Comparison of ENCODE assay signal across 16 cellular contexts in the genomic region with DNA sequence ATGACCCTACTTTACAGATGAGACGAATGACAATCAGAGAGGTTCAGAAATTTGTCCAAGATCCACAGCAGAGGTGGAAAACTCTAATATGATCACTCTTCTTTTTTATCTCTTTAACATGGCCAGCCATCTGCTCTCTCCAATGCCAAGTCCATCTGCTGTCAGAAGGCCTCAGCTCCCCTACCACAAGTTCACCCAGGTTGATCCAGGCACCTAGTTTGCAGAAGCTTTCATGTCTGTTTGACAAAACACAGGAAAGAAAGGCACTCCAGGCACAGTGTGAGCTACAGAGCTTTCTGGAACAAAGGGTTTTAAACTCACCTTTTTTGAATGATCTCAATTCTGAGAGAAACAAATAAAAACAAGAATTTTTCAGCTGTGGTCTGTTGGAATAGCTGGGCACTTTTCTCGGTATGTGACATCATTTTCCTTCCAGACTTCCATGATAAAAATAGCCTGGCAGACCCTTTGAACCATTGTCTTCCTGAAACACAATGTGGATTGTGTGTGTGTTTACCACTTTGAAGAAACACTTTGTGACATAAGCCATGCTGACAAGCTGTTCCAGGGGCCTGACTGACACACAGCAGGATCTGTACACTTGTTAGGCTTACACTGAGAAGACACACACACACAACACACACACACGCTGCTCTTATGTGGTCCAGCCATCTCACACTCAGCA.
A peak's percentile ranks its signal among the peaks of the same experiment; 100 is the strongest.
DNase-seq lines count a peak whose midpoint lies in the region; ATAC-seq, FAIRE-seq and TF ChIP-seq lines count a peak whose summit lies in the region.
"Had no signal": no experiment of that assay in that cellular context is flagged by ENCODE, and none has a peak within 500 bp of the region (broad histone marks: within the 10 kb centered on the region; RNA-seq: fewer than 3 reads in every experiment).

No MANE protein-coding gene starts in this region.

- H3K9me2 ChIP-seq in GM23338 (ENCODE audit: insufficient read depth) = peaks cover 3% of the 10 kb centered on the region; the same call in 1 of the 2 replicates

- peaks cover under 1% of the 10 kb centered on the region; the same call in 2 of the 3 replicates for H3K4me1 Mint-ChIP-seq in GM23338

- H3K36me3 ChIP-seq in endothelial cell of umbilical vein (ENCODE audit: control insufficient read depth in 2 of 2, extremely low read depth in 1 of 2, insufficient read depth in 2 of 2, low read length in 2 of 2) (no peaks in the 10 kb centered on the region), GM23338 (ENCODE audit: insufficient read depth) (no peaks in the 10 kb centered on the region)
- H3K36me3 ChIP-seq: prostate gland had no signal

- H3K27me3 Mint-ChIP-seq in GM23338 (ENCODE audit: insufficient read depth, low read depth, poor library complexity) = peaks cover 20% of the 10 kb centered on the region

- H2AFZ ChIP-seq in endothelial cell of umbilical vein (ENCODE audit: low read depth, low read length) = no peak overlapping the region
- no peak overlapping the region for H2AFZ ChIP-seq in GM23338

- H3K9ac ChIP-seq in endothelial cell of umbilical vein (replicated peaks; ENCODE audit: extremely low read depth, insufficient read depth, low read length) = peak overlapping the region; percentile 28

- H3K27me3 ChIP-seq in endothelial cell of umbilical vein (ENCODE audit: control insufficient read depth in 2 of 2, insufficient read depth in 2 of 2, low read length in 2 of 2) (peaks cover 13 to 17% of the 10 kb centered on the region in 2 experiments), layer of hippocampus (ENCODE audit: control insufficient read depth, insufficient read depth, low read length) (no peaks in the 10 kb centered on the region), GM23338 (ENCODE audit: insufficient read depth) (peaks cover 21% of the 10 kb centered on the region)

- TSS peak; percentile 90 for BruUV-seq in endothelial cell of umbilical vein (replicated peaks; lab: Mats Ljungman, UMichigan)

- CTCF ChIA-PET in endothelial cell of umbilical vein (lab: Charles Lee) = interaction anchor here (1.2 kb wide), 1 partner anchor 83 kb away, joined by 7 read pairs; no protein-coding TSS in a partner anchor

- H3K4me1 ChIP-seq in endothelial cell of umbilical vein (ENCODE audit: control insufficient read depth, extremely low read depth, insufficient read depth, low read length) = peaks cover 18% of the 10 kb centered on the region
- H3K4me1 ChIP-seq in GM23338 (ENCODE audit: insufficient read depth) = no peaks in the 10 kb centered on the region

- POLR2A ChIA-PET in endothelial cell of umbilical vein (lab: Charles Lee) = no interaction called here

- H3K4me2 ChIP-seq in endothelial cell of umbilical vein (ENCODE audit: insufficient read depth, low read length) (no peak overlapping the region), GM23338 (no peak overlapping the region)

- no peaks in the 10 kb centered on the region for H3K9me1 ChIP-seq in endothelial cell of umbilical vein (replicated peaks; ENCODE audit: control insufficient read depth, extremely low read depth, insufficient read depth, low read length)

- dilution Hi-C loops in endothelial cell of umbilical vein (cut with MboI; ENCODE audit: extremely low pct_ligation_motif_present, low sequenced_read_pairs) = no loop called here

- no peaks in the 10 kb centered on the region for H3F3A ChIP-seq in GM23338 (replicated peaks; ENCODE audit: low read depth)

- ATAC-seq in GM23338 (no peak), HG03460 (IDR thresholded peaks at IDR 0.05; ENCODE audit: unreplicated experiment) (no peak)

- DNase-seq in G401 (ENCODE audit: low spot score) (peak; percentile 65), endothelial cell of umbilical vein (ENCODE audit: low read depth, low spot score) (peak; percentile 88), pons (ENCODE audit: low spot score) (peak; percentile 99), GM23338 (ENCODE audit: low spot score) (no peak), HCEC 1CT (no peak), UCSD-AML1 (lab: John Stamatoyannopoulos, UW; ENCODE audit: unreplicated experiment) (no peak)
- DNase-seq: ACHN; activated CD4-positive, alpha-beta T cell treated with anti-CD3 and anti-CD28 coated beads, Interleukin-2, amount 10 ng/mL, durations not matched to agents 7 days and 5 days; activated T-cell treated with anti-CD3 and anti-CD28 coated beads, Interleukin-2, amount 50 U/mL, for 24 hours; stimulated activated CD4-positive, alpha-beta T cell treated with anti-CD3 and anti-CD28 coated beads, Interleukin-4, amount 100 ng/mL, for 1 hour; T-helper 9 cell had no signal

- no peaks in the 10 kb centered on the region for H3K9me3 Mint-ChIP-seq in GM23338
- H3K9me3 Mint-ChIP-seq: activated CD4-positive, alpha-beta T cell treated with anti-CD3 and anti-CD28 coated beads, Interleukin-2, amount 10 ng/mL, durations not matched to agents 7 days and 5 days; activated T-cell treated with anti-CD3 and anti-CD28 coated beads, Interleukin-2, amount 50 U/mL, for 24 hours had no signal

- H4K20me1 ChIP-seq in endothelial cell of umbilical vein (replicated peaks; ENCODE audit: control insufficient read depth, extremely low read depth, insufficient read depth, low read length) = no peaks in the 10 kb centered on the region
- H4K20me1 ChIP-seq in GM23338 (replicated peaks; ENCODE audit: insufficient read depth) = no peaks in the 10 kb centered on the region

- H3K27ac ChIP-seq in endothelial cell of umbilical vein (ENCODE audit: insufficient read depth, low read depth, low read length) (peak overlapping the region; percentile 64), layer of hippocampus (ENCODE audit: low read depth, low read length) (peak overlapping the region; percentile 97), GM23338 (ENCODE audit: low read depth) (no peak overlapping the region)
- H3K27ac ChIP-seq: prostate gland had no signal

- no peak overlapping the region for H3K27ac Mint-ChIP-seq in GM23338
- H3K27ac Mint-ChIP-seq: activated CD4-positive, alpha-beta T cell treated with anti-CD3 and anti-CD28 coated beads, Interleukin-2, amount 10 ng/mL, durations not matched to agents 7 days and 5 days; activated T-cell treated with anti-CD3 and anti-CD28 coated beads, Interleukin-2, amount 50 U/mL, for 24 hours had no signal

- H3K79me2 ChIP-seq in endothelial cell of umbilical vein (ENCODE audit: control insufficient read depth, insufficient read depth, low read length) (no peaks in the 10 kb centered on the region), GM23338 (replicated peaks; ENCODE audit: insufficient read depth) (no peaks in the 10 kb centered on the region)

- peak; percentile 92 for FAIRE-seq in endothelial cell of umbilical vein (lab: Jason Lieb, UNC)
- FAIRE-seq: GM19239 had no signal

- H3K36me3 Mint-ChIP-seq in GM23338 (ENCODE audit: low read depth) = no peaks in the 10 kb centered on the region

- H3K4me3 ChIP-seq in endothelial cell of umbilical vein (replicated peaks in 1 of 3; ENCODE audit: insufficient read depth in 1 of 3, low read depth in 1 of 3, low read length in 3 of 3) = no peak overlapping the region
- no peak overlapping the region for H3K4me3 ChIP-seq in GM23338
- H3K4me3 ChIP-seq: coronary artery, prostate gland had no signal

- TF ChIP-seq POLR2A in endothelial cell of umbilical vein (IDR thresholded peaks at IDR 0.05; ENCODE audit: low read depth, low read length) = no peak

- intact Hi-C loops in endothelial cell of umbilical vein (cut with micrococcal nuclease) = loop anchor here (2.0 to 5.0 kb wide), 2 partner anchors 85 to 103 kb away; no protein-coding TSS in a partner anchor

- in situ Hi-C loops in G401 (cut with HindIII; ENCODE audit: low sequenced_read_pairs) = no loop called here

- H3K4me3 Mint-ChIP-seq in GM23338 = no peak overlapping the region
- H3K4me3 Mint-ChIP-seq: activated CD4-positive, alpha-beta T cell treated with anti-CD3 and anti-CD28 coated beads, Interleukin-2, amount 10 ng/mL, durations not matched to agents 7 days and 5 days; activated T-cell treated with anti-CD3 and anti-CD28 coated beads, Interleukin-2, amount 50 U/mL, for 24 hours had no signal

- no peak for TF ChIP-seq CTCF in endothelial cell of umbilical vein (IDR thresholded peaks at IDR 0.05; ENCODE audit: extremely low read depth in 1 of 2, insufficient read depth in 1 of 2, low read depth in 1 of 2, low read length in 2 of 2)
- no peak for TF ChIP-seq CTCF in GM23338 (conservative IDR thresholded peaks at IDR 0.05; ENCODE audit: low read depth in 2 of 2)

- no peaks in the 10 kb centered on the region for H3K9me3 ChIP-seq in endothelial cell of umbilical vein (replicated peaks; ENCODE audit: control insufficient read depth, insufficient read depth, low read length)
- H3K9me3 ChIP-seq: prostate gland had no signal

TF ChIP-seq in endothelial cell of umbilical vein, 7 proteins besides CTCF, POLR2A, EP300 and RAD21:
- TF ChIP-seq JUN (IDR thresholded peaks at IDR 0.05; ENCODE audit: borderline replicate concordance, insufficient read depth, insufficient read length, low read depth) (peak; percentile 52), MYC (IDR thresholded peaks at IDR 0.05; ENCODE audit: low read depth, low read length) (no peak)
TF ChIP-seq in endothelial cell of umbilical vein: peak in this region for 1.

TF ChIP-seq in GM23338, 12 proteins besides CTCF, POLR2A, EP300 and RAD21 (continues in another document):
- TF ChIP-seq, protein P1, sequence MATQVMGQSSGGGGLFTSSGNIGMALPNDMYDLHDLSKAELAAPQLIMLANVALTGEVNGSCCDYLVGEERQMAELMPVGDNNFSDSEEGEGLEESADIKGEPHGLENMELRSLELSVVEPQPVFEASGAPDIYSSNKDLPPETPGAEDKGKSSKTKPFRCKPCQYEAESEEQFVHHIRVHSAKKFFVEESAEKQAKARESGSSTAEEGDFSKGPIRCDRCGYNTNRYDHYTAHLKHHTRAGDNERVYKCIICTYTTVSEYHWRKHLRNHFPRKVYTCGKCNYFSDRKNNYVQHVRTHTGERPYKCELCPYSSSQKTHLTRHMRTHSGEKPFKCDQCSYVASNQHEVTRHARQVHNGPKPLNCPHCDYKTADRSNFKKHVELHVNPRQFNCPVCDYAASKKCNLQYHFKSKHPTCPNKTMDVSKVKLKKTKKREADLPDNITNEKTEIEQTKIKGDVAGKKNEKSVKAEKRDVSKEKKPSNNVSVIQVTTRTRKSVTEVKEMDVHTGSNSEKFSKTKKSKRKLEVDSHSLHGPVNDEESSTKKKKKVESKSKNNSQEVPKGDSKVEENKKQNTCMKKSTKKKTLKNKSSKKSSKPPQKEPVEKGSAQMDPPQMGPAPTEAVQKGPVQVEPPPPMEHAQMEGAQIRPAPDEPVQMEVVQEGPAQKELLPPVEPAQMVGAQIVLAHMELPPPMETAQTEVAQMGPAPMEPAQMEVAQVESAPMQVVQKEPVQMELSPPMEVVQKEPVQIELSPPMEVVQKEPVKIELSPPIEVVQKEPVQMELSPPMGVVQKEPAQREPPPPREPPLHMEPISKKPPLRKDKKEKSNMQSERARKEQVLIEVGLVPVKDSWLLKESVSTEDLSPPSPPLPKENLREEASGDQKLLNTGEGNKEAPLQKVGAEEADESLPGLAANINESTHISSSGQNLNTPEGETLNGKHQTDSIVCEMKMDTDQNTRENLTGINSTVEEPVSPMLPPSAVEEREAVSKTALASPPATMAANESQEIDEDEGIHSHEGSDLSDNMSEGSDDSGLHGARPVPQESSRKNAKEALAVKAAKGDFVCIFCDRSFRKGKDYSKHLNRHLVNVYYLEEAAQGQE (IDR thresholded peaks at IDR 0.05; ENCODE audit: unreplicated experiment) = no peak
- TF ChIP-seq ZNF331 (CRISPR knock-in tag; IDR thresholded peaks at IDR 0.05; ENCODE audit: low read depth) (no peak), EZH2phosphoT487 (IDR thresholded peaks at IDR 0.05; ENCODE audit: unreplicated experiment) (no peak)

Comparison
In these comparisons a context has a peak if more than half of its experiments do, and no peak if none do; other contexts are left out.
1. DNase-seq: peak in G401 (single experiment), endothelial cell of umbilical vein (single experiment) and pons (single experiment); none in GM23338 (single experiment), HCEC 1CT (single experiment) and UCSD-AML1 (single experiment).